Comparison of ENCODE assay signal across 27 cellular contexts in the genomic region with DNA sequence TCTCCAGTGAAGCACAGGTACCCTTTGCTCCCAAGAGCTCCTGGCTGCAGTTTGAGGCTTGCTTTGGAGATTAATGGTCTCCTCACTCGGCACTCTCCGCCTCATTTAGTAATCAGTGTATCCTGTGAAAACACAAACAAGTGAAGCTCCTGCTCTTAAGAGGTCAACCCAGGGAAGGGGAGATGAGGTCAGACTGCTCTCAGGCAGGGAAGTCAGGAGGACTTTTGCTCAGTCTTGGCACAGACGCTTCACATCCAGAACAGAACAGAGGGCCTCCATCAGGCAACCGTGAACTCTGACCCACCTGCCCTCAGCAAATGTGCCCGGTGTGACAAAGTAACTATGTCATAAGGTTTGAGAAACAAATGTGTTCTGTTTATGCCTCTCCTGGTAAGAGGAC.
"Had no signal": no experiment of that assay in that cellular context is flagged by ENCODE, and none has a peak within 500 bp of the region (broad histone marks: within the 10 kb centered on the region; RNA-seq: fewer than 3 reads in every experiment).

No MANE protein-coding gene starts in this region.

- H3K9me3 Mint-ChIP-seq: activated T-cell treated with anti-CD3 and anti-CD28 coated beads, Interleukin-2, amount 50 U/mL, for 4 hours; dendritic cell treated with granulocyte-macrophage colony-stimulating factor and Interleukin-4, amounts not matched to agents 40 ng/mL and 50 ng/mL, for 4 days; natural killer cell; T-cell had no signal

- H3K4me1 ChIP-seq: left lung, upper lobe of left lung had no signal

- H3K27me3 Mint-ChIP-seq: T-cell had no signal

- DNase-seq: activated CD4-positive, CD25-positive, alpha-beta regulatory T cell treated with anti-CD3 and anti-CD28 coated beads, Interleukin-2, amount 50 U/mL, for 72 hours; activated CD8-positive, alpha-beta memory T cell treated with anti-CD3 and anti-CD28 coated beads, Interleukin-2, amount 50 U/mL, for 4 hours; activated naive CD4-positive, alpha-beta T cell; activated naive CD8-positive, alpha-beta T cell treated with anti-CD3 and anti-CD28 coated beads, Interleukin-2, amount 10 ng/mL, durations not matched to agents 7 days and 5 days; activated T-cell treated with anti-CD3 and anti-CD28 coated beads, Interleukin-2, amount 50 U/mL, for 4 hours; amygdala; effector CD4-positive, alpha-beta T cell; erythroblast; foreskin fibroblast; heart right ventricle; kidney; left lung; midbrain; natural killer cell; ovary; right cardiac atrium; stimulated activated CD4-positive, alpha-beta T cell treated with anti-CD3 and anti-CD28 coated beads, Interleukin-15, amount 100 ng/mL, for 24 hours; stimulated activated naive CD4-positive, alpha-beta T cell; T-cell had no signal

- H3K27me3 ChIP-seq: heart right ventricle, left lung, neutrophil, ovary, upper lobe of left lung had no signal

- H3K4me1 Mint-ChIP-seq: activated naive CD8-positive, alpha-beta T cell treated with anti-CD3 and anti-CD28 coated beads, Interleukin-2, amount 10 ng/mL, durations not matched to agents 7 days and 5 days; T-cell had no signal

- H3K4me3 ChIP-seq: heart right ventricle, left lung, ovary, skin epidermis, thoracic aorta, upper lobe of left lung had no signal

- H3K27ac Mint-ChIP-seq: activated naive CD8-positive, alpha-beta T cell treated with anti-CD3 and anti-CD28 coated beads, Interleukin-2, amount 10 ng/mL, durations not matched to agents 7 days and 5 days; activated T-helper 2 cell treated with anti-CD3 and anti-CD28 coated beads, Interferon-gamma antibody, Interleukin-2, Interleukin-4, amounts not matched to agents 10 μg/mL and 5 μg/mL and 100 μg/mL, durations not matched to agents 14 hours and 24 hours and 36 hours; dendritic cell treated with granulocyte-macrophage colony-stimulating factor and Interleukin-4, amounts not matched to agents 40 ng/mL and 50 ng/mL, for 4 days; natural killer cell; T-cell; T-helper 2 cell treated with Interferon-gamma antibody and Interleukin-4, amounts not matched to agents 5 μg/mL and 100 μg/mL, for 36 hours had no signal

- H3K36me3 Mint-ChIP-seq: natural killer cell, T-cell had no signal

- H3K36me3 ChIP-seq: heart right ventricle, left lung, neutrophil, ovary, thoracic aorta, upper lobe of left lung had no signal

- H3K9me3 ChIP-seq: heart right ventricle, left lung, neutrophil, ovary, thoracic aorta, upper lobe of left lung had no signal

- H3K27ac ChIP-seq: heart right ventricle, left lung, neutrophil, ovary, skin epidermis, thoracic aorta, upper lobe of left lung, VCaP had no signal

- H3K4me3 Mint-ChIP-seq: activated naive CD8-positive, alpha-beta T cell treated with anti-CD3 and anti-CD28 coated beads, Interleukin-2, amount 10 ng/mL, durations not matched to agents 7 days and 5 days; activated T-cell treated with anti-CD3 and anti-CD28 coated beads, Interleukin-2, amount 50 U/mL, for 4 hours; dendritic cell treated with granulocyte-macrophage colony-stimulating factor and Interleukin-4, amounts not matched to agents 40 ng/mL and 50 ng/mL, for 4 days; natural killer cell; T-cell; T-helper 2 cell treated with Interferon-gamma antibody and Interleukin-4, amounts not matched to agents 5 μg/mL and 100 μg/mL, for 36 hours had no signal
